In genomic region chr3:151770941-151771340, GRCh38 we compare ENCODE assay signal across 11 cellular contexts. TPM values are rescaled to one million over a fixed set of nuclear protein-coding genes. Genes with fewer than 3 reads are reported as not detected.
DNase-seq lines count a peak whose midpoint lies in the region; ATAC-seq and TF ChIP-seq lines count a peak whose summit lies in the region.
"Had no signal": no experiment of that assay in that cellular context is flagged by ENCODE, and none has a peak within 500 bp of the region (broad histone marks: within the 10 kb centered on the region; RNA-seq: fewer than 3 reads in every experiment).

No MANE protein-coding gene starts in this region.

- TF ChIP-seq CTCF in tibial nerve (IDR thresholded peaks at IDR 0.05): no peak

- H3K4me3 Mint-ChIP-seq in dendritic cell treated with granulocyte-macrophage colony-stimulating factor and Interleukin-4, amounts not matched to agents 40 ng/mL and 50 ng/mL, for 4 days: no peak overlapping the region

- no peaks in the 10 kb centered on the region for H3K79me1 ChIP-seq in mesendoderm (ENCODE audit: low read length)

- no peak for TF ChIP-seq POLR2A in tibial nerve (IDR thresholded peaks at IDR 0.05)

- H3K4me3 ChIP-seq in tibial nerve (no peak overlapping the region), mesendoderm (ENCODE audit: low read length) (no peak overlapping the region)

- DNase-seq in NCI-H2196 treated with DMSO at 0.1 percent for 48 hours (lab: John Stamatoyannopoulos, UW; ENCODE audit: unreplicated experiment) (peak; percentile 58), lung microvascular endothelial cell (ENCODE audit: low read depth in 2 of 2) (peak; percentile 53 to 81), tibial nerve (ENCODE audit: low spot score in 2 of 2) (peak; percentile 31 to 46), mesendoderm (no peak)
- no peak for DNase-seq in activated CD4-positive, alpha-beta T cell treated with anti-CD3 and anti-CD28 coated beads, Interleukin-2, amount 50 U/mL, for 4 hours
- DNase-seq in stimulated activated naive CD8-positive, alpha-beta T cell treated with anti-CD3 and anti-CD28 coated beads, Interleukin-15, Interleukin-2, amounts not matched to agents 100 U/mL and 50 U/mL, for 24 hours: no peak

- 6 to 11% methylated on average over 4 of the region's 4 CpGs for WGBS in tibial nerve, 2 donors
- WGBS in mesendoderm (ENCODE audit: extremely low coverage, insufficient coverage, low lambda C conversion rate): no CpG with 5 or more reads among the region's 4 CpGs

- peak overlapping the region; percentile 80 for H3K27ac Mint-ChIP-seq in dendritic cell treated with granulocyte-macrophage colony-stimulating factor and Interleukin-4, amounts not matched to agents 40 ng/mL and 50 ng/mL, for 4 days

- no peak for TF ChIP-seq EP300 in tibial nerve (IDR thresholded peaks at IDR 0.05)

- no peak overlapping the region for H4K8ac ChIP-seq in mesendoderm (ENCODE audit: low read depth, low read length)

- no peak overlapping the region for H3K9ac ChIP-seq in mesendoderm (ENCODE audit: low read length)

- H3K79me2 ChIP-seq in mesendoderm (ENCODE audit: control insufficient read depth, insufficient read depth, low read length): no peaks in the 10 kb centered on the region

- H3K36me3 ChIP-seq in tibial nerve: no peaks in the 10 kb centered on the region
- H3K36me3 ChIP-seq in mesendoderm (ENCODE audit: control insufficient read depth, insufficient read depth, low read length): no peaks in the 10 kb centered on the region

- H3K4ac ChIP-seq in mesendoderm (ENCODE audit: low read depth, low read length): no peak overlapping the region

- peaks cover 32% of the 10 kb centered on the region for H3K9me3 Mint-ChIP-seq in dendritic cell treated with granulocyte-macrophage colony-stimulating factor and Interleukin-4, amounts not matched to agents 40 ng/mL and 50 ng/mL, for 4 days

- peaks cover 65% of the 10 kb centered on the region for H3K4me1 Mint-ChIP-seq in dendritic cell treated with granulocyte-macrophage colony-stimulating factor and Interleukin-4, amounts not matched to agents 40 ng/mL and 50 ng/mL, for 4 days (ENCODE audit: low read depth)

- intact Hi-C loops in dendritic cell treated with granulocyte-macrophage colony-stimulating factor and Interleukin-4, amounts not matched to agents 40 ng/mL and 50 ng/mL, for 4 days (cut with micrococcal nuclease): no loop called here

- H3K56ac ChIP-seq in mesendoderm (ENCODE audit: low read length): no peak overlapping the region

- no peak for ATAC-seq in GM19035 (IDR thresholded peaks at IDR 0.05; ENCODE audit: unreplicated experiment)
- no peak for ATAC-seq in stimulated activated naive CD8-positive, alpha-beta T cell treated with anti-CD3 and anti-CD28 coated beads, Interleukin-15, Interleukin-2, amounts not matched to agents 100 U/mL and 50 U/mL, for 24 hours

- peaks cover 0 to 61% (median 11%) of the 10 kb centered on the region in 4 donors for H3K4me1 ChIP-seq in tibial nerve
- H3K4me1 ChIP-seq in mesendoderm (ENCODE audit: control insufficient read depth, low read depth, low read length): no peaks in the 10 kb centered on the region

- peak overlapping the region; percentile 7 to 73 (median 58) for H3K27ac ChIP-seq in tibial nerve
- no peak overlapping the region for H3K27ac ChIP-seq in mesendoderm (ENCODE audit: low read depth, low read length)

- H3K4me2 ChIP-seq in mesendoderm (ENCODE audit: low read length): no peak overlapping the region

- no peak overlapping the region for H4K5ac ChIP-seq in mesendoderm (ENCODE audit: low read length)

- H3K36me3 Mint-ChIP-seq in dendritic cell treated with granulocyte-macrophage colony-stimulating factor and Interleukin-4, amounts not matched to agents 40 ng/mL and 50 ng/mL, for 4 days (ENCODE audit: low read depth): peaks cover 17% of the 10 kb centered on the region

- no peak overlapping the region for H2AK5ac ChIP-seq in mesendoderm (ENCODE audit: low read length)

- no peak overlapping the region for H3K18ac ChIP-seq in mesendoderm (ENCODE audit: low read length)

- H3K23ac ChIP-seq in mesendoderm (ENCODE audit: low read length): no peak overlapping the region

- H3K27me3 ChIP-seq in tibial nerve (no peaks in the 10 kb centered on the region), mesendoderm (ENCODE audit: insufficient read depth, low read length, poor library complexity) (no peaks in the 10 kb centered on the region)

- H2BK5ac ChIP-seq in mesendoderm (ENCODE audit: low read length): no peak overlapping the region

- H3K9me3 ChIP-seq in tibial nerve: no peaks in the 10 kb centered on the region

- H3K27me3 Mint-ChIP-seq in dendritic cell treated with granulocyte-macrophage colony-stimulating factor and Interleukin-4, amounts not matched to agents 40 ng/mL and 50 ng/mL, for 4 days: no peaks in the 10 kb centered on the region

- H2BK15ac ChIP-seq in mesendoderm (replicated peaks; ENCODE audit: low read depth): no peak overlapping the region

- H2BK120ac ChIP-seq in mesendoderm (ENCODE audit: low read depth, low read length): no peak overlapping the region

RNA-seq across cellular contexts. Expression of gene AADACL2, which starts 37.2 kb away (rescaled TPM):
- not detected in 2 replicates for total RNA-seq in lung microvascular endothelial cell
- under 1 TPM in 1 of 4 donors, not detected in 3; 0.21 TPM for total RNA-seq in tibial nerve
- polyA plus RNA-seq in mesendoderm (2013, experiment 1 of 2): not detected
- not detected for polyA plus RNA-seq in mesendoderm (2013, experiment 2 of 2)
- total RNA-seq: fibroblast of villous mesenchyme, HT1080, temporal lobe had no signal

RNA-seq across cellular contexts. Expression of gene AADAC, which starts 43.0 kb away (rescaled TPM):
- under 0.01 TPM in 2 replicates for total RNA-seq in lung microvascular endothelial cell
- not detected for total RNA-seq in tibial nerve
- not detected for polyA plus RNA-seq in mesendoderm (2013, experiment 1 of 2)
- polyA plus RNA-seq in mesendoderm (2013, experiment 2 of 2): not detected
- total RNA-seq: fibroblast of villous mesenchyme, HT1080, temporal lobe had no signal

Comparison
In these comparisons a context has a peak if more than half of its experiments do, and no peak if none do; other contexts are left out.
1. DNase-seq: peak in NCI-H2196 treated with DMSO at 0.1 percent for 48 hours (single experiment), lung microvascular endothelial cell (2 of 2) and tibial nerve (2 of 2); none in mesendoderm (single experiment), activated CD4-positive, alpha-beta T cell treated with anti-CD3 and anti-CD28 coated beads, Interleukin-2, amount 50 U/mL, for 4 hours (0 of 2) and stimulated activated naive CD8-positive, alpha-beta T cell treated with anti-CD3 and anti-CD28 coated beads, Interleukin-15, Interleukin-2, amounts not matched to agents 100 U/mL and 50 U/mL, for 24 hours (single experiment).